Comparison of ENCODE assay signal across 9 cellular contexts in the genomic region with DNA sequence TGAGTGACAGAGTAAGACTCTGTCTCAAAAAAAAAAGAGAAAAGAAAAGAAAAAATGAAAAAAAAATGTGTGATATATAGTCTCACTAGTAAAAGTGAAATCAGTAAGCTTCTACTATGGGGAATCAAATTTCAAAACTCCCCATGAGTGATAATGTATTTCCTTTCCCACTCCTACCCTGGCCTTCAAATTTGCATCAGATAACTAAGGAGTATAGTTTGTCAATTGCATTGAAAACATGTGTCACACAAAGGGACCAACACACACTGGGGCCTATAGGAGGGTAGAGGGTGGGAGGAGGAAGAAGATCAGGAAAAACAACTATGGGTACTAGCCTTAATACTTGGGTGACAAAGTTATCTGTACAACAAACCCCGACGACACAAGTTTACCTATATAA.
"Had no signal": no experiment of that assay in that cellular context is flagged by ENCODE, and none has a peak within 500 bp of the region (broad histone marks: within the 10 kb centered on the region; RNA-seq: fewer than 3 reads in every experiment).

No MANE protein-coding gene starts in this region.

- H3K27ac ChIP-seq: GM23248, KMS-11 had no signal

- H3K9me3 ChIP-seq: HAP-1 had no signal

- DNase-seq: GM23248, GOT3, H7, IMR-90, KBM-7 had no signal

- H3K4me2 ChIP-seq: KMS-11 had no signal

- H3K9ac ChIP-seq: GM23248, KMS-11 had no signal

- FAIRE-seq: HTR-8/SVneo had no signal

- H3K4me3 ChIP-seq: GM23248, HAP-1 had no signal

- H3K4me1 ChIP-seq: HAP-1 had no signal

- ATAC-seq: HCT116 had no signal

- H3K36me3 ChIP-seq: HAP-1 had no signal

- H2AFZ ChIP-seq: GM23248 had no signal
